11 cellular contexts compared by ENCODE assay signal in genomic region chr2:131039908-131040660, GRCh38. TPM values are rescaled to one million over a fixed set of nuclear protein-coding genes. Genes with fewer than 3 reads are reported as not detected.
A peak's percentile ranks its signal among the peaks of the same experiment; 100 is the strongest.
DNase-seq lines count a peak whose midpoint lies in the region; ATAC-seq and TF ChIP-seq lines count a peak whose summit lies in the region.
"Had no signal": no experiment of that assay in that cellular context is flagged by ENCODE, and none has a peak within 500 bp of the region (broad histone marks: within the 10 kb centered on the region; RNA-seq: fewer than 3 reads in every experiment).

No MANE protein-coding gene starts in this region.

- peak in 4 of 7 experiments; percentile 37 to 74 (median 48) for DNase-seq in CD8-positive, alpha-beta T cell
- peak in 30 of 34 experiments; percentile 6 to 69 (median 29) for DNase-seq in T-cell
- DNase-seq in choroid plexus epithelial cell (ENCODE audit: low read depth): no peak
- DNase-seq in posterior vena cava (ENCODE audit: low spot score): peak; percentile 77
- DNase-seq in CD14-positive monocyte (ENCODE audit: low spot score): no peak
- DNase-seq in Karpas-422: no peak
- DNase-seq: gastrocnemius medialis, GOT3, NCI-H1436 had no signal

- intact Hi-C loops in CD8-positive, alpha-beta T cell (cut with DNase I, micrococcal nuclease): loop anchor here (2.0 to 5.0 kb wide), 2 partner anchors 53 to 243 kb away; partner anchors contain the start of gene FAM168B (in 1 of the 2)
- intact Hi-C loops in posterior vena cava (cut with DNase I) (no loop called here), CD14-positive monocyte (cut with micrococcal nuclease) (no loop called here)

- peaks cover 56% of the 10 kb centered on the region for H3K4me1 Mint-ChIP-seq in CD8-positive, alpha-beta T cell (ENCODE audit: low read depth)
- H3K4me1 Mint-ChIP-seq in T-cell: peaks cover 20 to 45% (median 28%) of the 10 kb centered on the region in 3 donors
- H3K4me1 Mint-ChIP-seq in CD14-positive monocyte: no peaks in the 10 kb centered on the region

- no peak overlapping the region for H2AFZ ChIP-seq in Karpas-422 (ENCODE audit: low read length)

- peaks cover 4% of the 10 kb centered on the region; the same call in 1 of the 2 replicates for H4K20me1 ChIP-seq in Karpas-422 (ENCODE audit: insufficient read depth, low read depth, low read length)

- peak; percentile 51 for ATAC-seq in CD8-positive, alpha-beta T cell
- ATAC-seq in T-cell (replicated peaks in 1 of 4) (peak; percentile 38 to 65 (median 56)), HG02884 (IDR thresholded peaks at IDR 0.05; ENCODE audit: unreplicated experiment) (no peak), HG02852 (IDR thresholded peaks at IDR 0.05; ENCODE audit: unreplicated experiment) (no peak)
- ATAC-seq: gastrocnemius medialis had no signal

- H3K9me3 ChIP-seq in CD8-positive, alpha-beta T cell (ENCODE audit: low read length): no peaks in the 10 kb centered on the region
- no peaks in the 10 kb centered on the region for H3K9me3 ChIP-seq in Karpas-422 (ENCODE audit: low read length)
- H3K9me3 ChIP-seq: gastrocnemius medialis had no signal

- peaks cover 6% of the 10 kb centered on the region for H3K36me3 Mint-ChIP-seq in CD8-positive, alpha-beta T cell
- no peaks in the 10 kb centered on the region for H3K36me3 Mint-ChIP-seq in T-cell
- H3K36me3 Mint-ChIP-seq in CD14-positive monocyte: no peaks in the 10 kb centered on the region

- CTCF ChIA-PET in CD8-positive, alpha-beta T cell (lab: Charles Lee): interaction anchor here (1.0 to 2.2 kb wide), 3 partner anchors 10 to 120 kb away, joined by 4 to 9 read pairs (median 7); no protein-coding TSS in a partner anchor
- CTCF ChIA-PET in T-cell (lab: Charles Lee): no interaction called here

- no peaks in the 10 kb centered on the region for H3K9me2 ChIP-seq in Karpas-422 (replicated peaks; ENCODE audit: insufficient read depth, low read length)

- no peak overlapping the region for H3K9ac ChIP-seq in Karpas-422 (ENCODE audit: low read length)

- no peaks in the 10 kb centered on the region for H3K79me2 ChIP-seq in Karpas-422 (ENCODE audit: low read length)

- no peaks in the 10 kb centered on the region for H3K36me3 ChIP-seq in CD8-positive, alpha-beta T cell (ENCODE audit: insufficient read depth, low read length)
- H3K36me3 ChIP-seq in Karpas-422 (ENCODE audit: insufficient read depth, low read length): no peaks in the 10 kb centered on the region
- H3K36me3 ChIP-seq: gastrocnemius medialis had no signal

- no peaks in the 10 kb centered on the region for H3K27me3 Mint-ChIP-seq in CD8-positive, alpha-beta T cell (ENCODE audit: low read depth)
- H3K27me3 Mint-ChIP-seq in T-cell (peaks cover 0 to 15% of the 10 kb centered on the region in 2 donors), CD14-positive monocyte (ENCODE audit: low read depth in 3 of 3) (peaks cover 56 to 75% (median 69%) of the 10 kb centered on the region in 3 donors)

- H3K9me3 Mint-ChIP-seq in CD8-positive, alpha-beta T cell: no peaks in the 10 kb centered on the region
- no peaks in the 10 kb centered on the region for H3K9me3 Mint-ChIP-seq in T-cell
- peaks cover 0 to 3% (median 0%) of the 10 kb centered on the region in 7 donors for H3K9me3 Mint-ChIP-seq in CD14-positive monocyte

- H3K27me3 ChIP-seq in CD8-positive, alpha-beta T cell (ENCODE audit: insufficient read depth, low read length): no peaks in the 10 kb centered on the region
- H3K27me3 ChIP-seq in Karpas-422 (ENCODE audit: low read length): no peaks in the 10 kb centered on the region
- H3K27me3 ChIP-seq: gastrocnemius medialis had no signal

- H3K4me1 ChIP-seq in CD8-positive, alpha-beta T cell (ENCODE audit: insufficient read depth, low read length): peaks cover 33% of the 10 kb centered on the region
- no peaks in the 10 kb centered on the region for H3K4me1 ChIP-seq in Karpas-422 (ENCODE audit: low read length)

- H3K27ac Mint-ChIP-seq in CD8-positive, alpha-beta T cell: peak overlapping the region; percentile 86
- H3K27ac Mint-ChIP-seq in T-cell (peak overlapping the region in 1 of 2 donors; percentile 89), CD14-positive monocyte (no peak overlapping the region)

- POLR2A ChIA-PET in CD8-positive, alpha-beta T cell (lab: Charles Lee): interaction anchor here (2.6 to 3.2 kb wide), 2 partner anchors 29 to 53 kb away, joined by 18 to 30 read pairs; partner anchors contain the start of gene FAM168B
- POLR2A ChIA-PET in T-cell (lab: Charles Lee): interaction anchor here (0.6 to 0.7 kb wide), 2 partner anchors 19 to 121 kb away, joined by 3 read pairs; no protein-coding TSS in a partner anchor

- H3K4me2 ChIP-seq in Karpas-422 (ENCODE audit: low read depth, low read length, poor library complexity, severe bottlenecking): no peak overlapping the region

- TF ChIP-seq CTCF in CD8-positive, alpha-beta T cell (IDR thresholded peaks at IDR 0.05): no peak
- TF ChIP-seq CTCF in choroid plexus epithelial cell (conservative IDR thresholded peaks at IDR 0.05; ENCODE audit: low read depth, low read length) (no peak), CD14-positive monocyte (IDR thresholded peaks at IDR 0.05) (no peak)

- H3K4me3 ChIP-seq in CD8-positive, alpha-beta T cell (ENCODE audit: low read depth, low read length): peak overlapping the region; percentile 68
- H3K4me3 ChIP-seq in choroid plexus epithelial cell (ENCODE audit: low read depth, low read length) (peak overlapping the region; percentile 33), Karpas-422 (ENCODE audit: low read length) (no peak overlapping the region)
- H3K4me3 ChIP-seq: gastrocnemius medialis had no signal

- H3K27ac ChIP-seq in CD8-positive, alpha-beta T cell (ENCODE audit: low read depth, low read length): peak overlapping the region; percentile 46
- H3K27ac ChIP-seq in Karpas-422 (ENCODE audit: low read length): no peak overlapping the region
- H3K27ac ChIP-seq: gastrocnemius medialis had no signal

- peak overlapping the region; percentile 93 for H3K4me3 Mint-ChIP-seq in CD8-positive, alpha-beta T cell
- H3K4me3 Mint-ChIP-seq in T-cell (peak overlapping the region; percentile 65 to 97 (median 73)), CD14-positive monocyte (peak overlapping the region in 1 of 2 donors; percentile 67)

RNA-seq across cellular contexts. Expression of gene FAM168B, which starts 53.2 kb away (rescaled TPM):
- total RNA-seq in CD8-positive, alpha-beta T cell: 10 to 100 TPM; 87.3 to 91.7 TPM
- total RNA-seq in T-cell: 10 to 100 TPM; 61.7 to 84.0 (median 73.3) TPM
- 100 to 1,000 TPM in 1 of 2 donors, 10 to 100 TPM in 1; 87.4 to 104 TPM for total RNA-seq in posterior vena cava
- 10 to 100 TPM; 20.5 to 22.6 TPM for polyA plus RNA-seq in CD14-positive monocyte
- 43.2 and 62.7 TPM in 2 replicates for total RNA-seq in Karpas-422 (2014; rRNA removed; shearing (Covaris generic); ENCODE audit: low replicate concordance)

Comparison
In these comparisons a context has a peak if more than half of its experiments do, and no peak if none do; other contexts are left out.
1. ATAC-seq: peak in CD8-positive, alpha-beta T cell (single experiment) and T-cell (4 of 4); none in HG02884 (single experiment) and HG02852 (single experiment).
2. DNase-seq: peak in CD8-positive, alpha-beta T cell (4 of 7), T-cell (30 of 34) and posterior vena cava (single experiment); none in choroid plexus epithelial cell (single experiment), CD14-positive monocyte (single experiment) and Karpas-422 (single experiment).
3. intact Hi-C loops: an anchor here in CD8-positive, alpha-beta T cell (2.0 to 5.0 kb wide); none called in posterior vena cava and CD14-positive monocyte.